12 cellular contexts compared by ENCODE assay signal in the genomic region with DNA sequence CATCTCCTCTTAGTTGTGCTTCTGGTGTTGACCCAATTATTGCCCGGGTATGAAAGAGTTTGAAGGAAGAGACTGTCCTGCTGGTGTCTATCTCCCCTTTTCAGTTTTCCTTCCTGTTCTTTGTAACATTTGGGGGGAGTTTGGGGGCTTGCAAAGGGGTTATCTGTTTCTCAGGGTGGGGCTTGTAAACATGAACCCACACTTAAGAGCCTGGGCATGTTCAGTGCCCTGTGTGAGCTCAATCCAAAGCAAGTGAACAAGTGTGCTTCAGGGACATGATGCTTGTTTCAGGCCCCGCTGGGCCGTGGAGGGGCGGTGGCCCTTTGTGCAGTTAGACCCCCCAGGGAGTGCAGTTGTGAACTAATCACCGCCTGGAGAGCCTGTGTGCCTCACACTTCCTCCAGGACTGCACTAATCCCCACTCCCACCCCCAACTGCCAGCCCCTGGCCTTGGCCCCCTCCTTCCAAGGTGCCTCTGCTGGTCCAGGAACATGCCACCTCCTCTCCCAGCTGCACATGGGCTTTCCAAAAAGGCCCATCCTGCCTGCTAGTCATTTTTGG. TPM values are rescaled to one million over a fixed set of nuclear protein-coding genes. Genes with fewer than 3 reads are reported as not detected.
A peak's percentile ranks its signal among the peaks of the same experiment; 100 is the strongest.
DNase-seq lines count a peak whose midpoint lies in the region; ATAC-seq, FAIRE-seq and TF ChIP-seq lines count a peak whose summit lies in the region.
"Had no signal": no experiment of that assay in that cellular context is flagged by ENCODE, and none has a peak within 500 bp of the region (broad histone marks: within the 10 kb centered on the region; RNA-seq: fewer than 3 reads in every experiment).

No MANE protein-coding gene starts in this region.

- peak overlapping the region; percentile 48 for H3K4me2 ChIP-seq in astrocyte (ENCODE audit: low read length)

- H3K4me1 Mint-ChIP-seq in astrocyte (ENCODE audit: low read depth, unreplicated experiment) (peaks cover 51% of the 10 kb centered on the region), type B pancreatic cell (ENCODE audit: unreplicated experiment) (peaks cover 78% of the 10 kb centered on the region)

- no peak overlapping the region for H3K4me3 ChIP-seq in astrocyte (ENCODE audit: insufficient read depth, low read depth, low read length)
- H3K4me3 ChIP-seq in lower lobe of right lung = no peak overlapping the region

- peak; percentile 48 for DNase-seq in activated CD8-positive, alpha-beta memory T cell treated with anti-CD3 and anti-CD28 coated beads for 24 hours
- DNase-seq in activated CD8-positive, alpha-beta memory T cell treated with anti-CD3 and anti-CD28 coated beads, Interleukin-2, amount 50 U/mL, for 4 hours = no peak
- DNase-seq in astrocyte (ENCODE audit: low read depth) = no peak
- DNase-seq in lower lobe of right lung = no peak
- no peak for DNase-seq in type B pancreatic cell (ENCODE audit: extremely low spot score, unreplicated experiment)
- no peak for DNase-seq in NCI-H510A (lab: John Stamatoyannopoulos, UW)
- no peak for DNase-seq in retina
- DNase-seq in stimulated activated CD4-positive, alpha-beta T cell treated with anti-CD3 and anti-CD28 coated beads, Interleukin-4, amount 100 ng/mL, for 24 hours = no peak
- DNase-seq: head of caudate nucleus, KG1, T-helper 9 cell had no signal

- peaks cover 83% of the 10 kb centered on the region for H4K20me1 ChIP-seq in astrocyte (ENCODE audit: insufficient read depth, low read length)

- H3K27ac ChIP-seq in astrocyte (ENCODE audit: low read depth, low read length) = peak overlapping the region; percentile 66
- peak overlapping the region; percentile 43 for H3K27ac ChIP-seq in lower lobe of right lung

- H3K36me3 ChIP-seq in astrocyte (ENCODE audit: insufficient read depth, low read length) = no peaks in the 10 kb centered on the region
- H3K36me3 ChIP-seq in lower lobe of right lung = no peaks in the 10 kb centered on the region

- H3K27ac Mint-ChIP-seq in astrocyte (ENCODE audit: unreplicated experiment) (peak overlapping the region; percentile 50), type B pancreatic cell (peak overlapping the region; percentile 87)
- H3K27ac Mint-ChIP-seq: activated T-helper 2 cell treated with anti-CD3 and anti-CD28 coated beads, Interferon-gamma antibody, Interleukin-2, Interleukin-4, amounts not matched to agents 10 μg/mL and 5 μg/mL and 100 μg/mL, durations not matched to agents 14 hours and 24 hours and 36 hours had no signal

- ATAC-seq in lower lobe of right lung = peak in 1 of 2 donors; percentile 3

- H3K27me3 Mint-ChIP-seq in astrocyte (ENCODE audit: low read depth, unreplicated experiment) = no peaks in the 10 kb centered on the region
- no peaks in the 10 kb centered on the region for H3K27me3 Mint-ChIP-seq in type B pancreatic cell

- TF ChIP-seq CTCF in astrocyte (IDR thresholded peaks at IDR 0.05; ENCODE audit: insufficient read depth, low read depth, low read length) = no peak
- no peak for TF ChIP-seq CTCF in lower lobe of right lung (IDR thresholded peaks at IDR 0.05)
- TF ChIP-seq CTCF in type B pancreatic cell (conservative IDR thresholded peaks at IDR 0.05) = no peak

- H3K9me3 Mint-ChIP-seq in astrocyte (ENCODE audit: unreplicated experiment) (no peaks in the 10 kb centered on the region), type B pancreatic cell (no peaks in the 10 kb centered on the region)
- H3K9me3 Mint-ChIP-seq: activated T-helper 2 cell treated with anti-CD3 and anti-CD28 coated beads, Interferon-gamma antibody, Interleukin-2, Interleukin-4, amounts not matched to agents 10 μg/mL and 5 μg/mL and 100 μg/mL, durations not matched to agents 14 hours and 24 hours and 36 hours had no signal

- intact Hi-C loops in lower lobe of right lung (cut with DNase I) = no loop called here

- H3K36me3 Mint-ChIP-seq in astrocyte (ENCODE audit: low read depth, unreplicated experiment) (peaks cover 7% of the 10 kb centered on the region), type B pancreatic cell (no peaks in the 10 kb centered on the region)

- FAIRE-seq in astrocyte (lab: Jason Lieb, UNC) = no peak

- peaks cover 95% of the 10 kb centered on the region for H3K79me2 ChIP-seq in astrocyte (ENCODE audit: insufficient read depth, low read length)

- no peaks in the 10 kb centered on the region for H3K27me3 ChIP-seq in astrocyte (ENCODE audit: insufficient read depth, low read length)
- H3K27me3 ChIP-seq in lower lobe of right lung (ENCODE audit: low read depth) = no peaks in the 10 kb centered on the region

- H3K9ac ChIP-seq in astrocyte (ENCODE audit: low read length) = peak overlapping the region; percentile 45

- peaks cover 27% of the 10 kb centered on the region for H3K4me1 ChIP-seq in astrocyte (ENCODE audit: insufficient read depth, low read length)
- peaks cover 98% of the 10 kb centered on the region for H3K4me1 ChIP-seq in lower lobe of right lung

- H2AFZ ChIP-seq in astrocyte (ENCODE audit: low read depth, low read length) = no peak overlapping the region

- H3K4me3 Mint-ChIP-seq in astrocyte (ENCODE audit: unreplicated experiment) (no peak overlapping the region), type B pancreatic cell (peak overlapping the region; percentile 71)

- H3K9me3 ChIP-seq in astrocyte (ENCODE audit: insufficient read depth, low read depth, low read length) (no peaks in the 10 kb centered on the region), lower lobe of right lung (no peaks in the 10 kb centered on the region)

RNA-seq across cellular contexts. Expression of gene RREB1, which starts 58.1 kb away (rescaled TPM):
- 37.2 and 41.8 TPM in 2 replicates for total RNA-seq in astrocyte
- 62.8 TPM for total RNA-seq in lower lobe of right lung
- total RNA-seq in type B pancreatic cell (ENCODE audit: low replicate concordance) = 43.9 and 67.0 TPM in 2 replicates
